1 cellular context compared by ENCODE assay signal in genomic region chr6:111095488-111095887, GRCh38.
A peak's percentile ranks its signal among the peaks of the same experiment; 100 is the strongest.
TF ChIP-seq lines count a peak whose summit lies in the region.

No MANE protein-coding gene starts in this region.

TF ChIP-seq in K562, 482 proteins besides CTCF, POLR2A, EP300 and RAD21:
- 0 out of 2 replicates have a peak, but pooled peaks have one; percentile 19 for TF ChIP-seq ZNF431 (CRISPR knock-in tag; IDR thresholded peaks at IDR 0.05)
TF ChIP-seq in K562: peak in this region for 1; not testable (repeated sequence) for 481.
